10 cellular contexts compared by ENCODE assay signal in genomic region chr19:10815969-10816635, GRCh38. TPM values are rescaled to one million over a fixed set of nuclear protein-coding genes. Genes with fewer than 3 reads are reported as not detected.
A peak's percentile ranks its signal among the peaks of the same experiment; 100 is the strongest.
DNase-seq lines count a peak whose midpoint lies in the region; FAIRE-seq and TF ChIP-seq lines count a peak whose summit lies in the region.
"Had no signal": no experiment of that assay in that cellular context is flagged by ENCODE, and none has a peak within 500 bp of the region (broad histone marks: within the 10 kb centered on the region; RNA-seq: fewer than 3 reads in every experiment).

No MANE protein-coding gene starts in this region.

- no peaks in the 10 kb centered on the region; a peak in 1 of 7 replicates for H3K4me1 ChIP-seq in H1 (replicated peaks in 1 of 4; ENCODE audit: control insufficient read depth in 3 of 4, insufficient read depth in 4 of 4, low read length in 3 of 4)
- no peaks in the 10 kb centered on the region for H3K4me1 ChIP-seq in prostate gland (replicated peaks)

- H3K56ac ChIP-seq in H1 (replicated peaks; ENCODE audit: insufficient read length, low read depth, low read length), result no peak overlapping the region

- peaks cover 1 to 8% of the 10 kb centered on the region in 2 experiments for H4K20me1 ChIP-seq in H1 (replicated peaks in 1 of 2; ENCODE audit: control insufficient read depth in 1 of 2, insufficient read depth in 2 of 2, low read length in 2 of 2)

- H2BK15ac ChIP-seq in H1 (ENCODE audit: low read length), result no peak overlapping the region

- no peak overlapping the region for H2BK20ac ChIP-seq in H1 (ENCODE audit: low read length)

- no peak overlapping the region for H3K23ac ChIP-seq in H1 (ENCODE audit: insufficient read length)

- H3K27me3 ChIP-seq in AG04450 (ENCODE audit: control insufficient read depth, insufficient read depth, low read length) (no peaks in the 10 kb centered on the region), H1 (replicated peaks in 1 of 4; ENCODE audit: control insufficient read depth in 3 of 4, extremely low read depth in 1 of 4, insufficient read depth in 3 of 4, low read length in 3 of 4) (no peaks in the 10 kb centered on the region), prostate gland (replicated peaks; ENCODE audit: insufficient read depth) (no peaks in the 10 kb centered on the region)

- no peak overlapping the region for H4K91ac ChIP-seq in H1 (replicated peaks; ENCODE audit: insufficient read length, low read length)

- no peak overlapping the region for H3K4ac ChIP-seq in H1 (replicated peaks; ENCODE audit: insufficient read length, low read depth, low read length)

- no peak overlapping the region for H4K5ac ChIP-seq in H1 (ENCODE audit: insufficient read length, low read depth, low read length)

- H3K18ac ChIP-seq in H1 (ENCODE audit: extremely low read depth, low read length), result no peak overlapping the region

- peak overlapping the region; percentile 70 for H3K4me3 ChIP-seq in AG04450 (ENCODE audit: low read depth, low read length)
- H3K4me3 ChIP-seq in HFF-Myc (replicated peaks; ENCODE audit: low read depth, low read length), result peak overlapping the region; percentile 96
- no peak overlapping the region for H3K4me3 ChIP-seq in H1 (ENCODE audit: extremely low read depth in 1 of 4, insufficient read depth in 2 of 4, low read depth in 3 of 4, low read length in 4 of 4)
- H3K4me3 ChIP-seq in prostate gland, result peak overlapping the region in 1 of 2 donors; percentile 6

- CTCF ChIA-PET in AG04450 (lab: Charles Lee) (no interaction called here), H1 (lab: Charles Lee; ENCODE audit: partially characterized antibody) (no interaction called here)

- peak overlapping the region; percentile 99 for H3K27ac ChIP-seq in AG04450 (ENCODE audit: low read depth, low read length)
- H3K27ac ChIP-seq in H1 (ENCODE audit: low read depth, low read length), result no peak overlapping the region; the same call in 1 of the 2 replicates
- peak overlapping the region; percentile 54 to 65 for H3K27ac ChIP-seq in prostate gland

- no peaks in the 10 kb centered on the region for H3K79me2 ChIP-seq in H1 (ENCODE audit: control insufficient read depth in 1 of 2, insufficient read depth in 2 of 2, low read length in 2 of 2)

- no peak for TF ChIP-seq RAD21 in H1 (IDR thresholded peaks at IDR 0.05 in 1 of 2, conservative IDR thresholded peaks at IDR 0.05 in 1 of 2; ENCODE audit: low read depth in 2 of 2, low read length in 2 of 2)

- H2AFZ ChIP-seq in H1 (ENCODE audit: low read length), result no peak overlapping the region

- H3K79me1 ChIP-seq in H1 (ENCODE audit: low read depth, low read length), result no peaks in the 10 kb centered on the region

- H2BK120ac ChIP-seq in H1 (replicated peaks; ENCODE audit: low read depth, low read length), result no peak overlapping the region

- intact Hi-C loops in prostate gland (cut with DNase I), result no loop called here

- TF ChIP-seq POLR2A in H1 (IDR thresholded peaks at IDR 0.05; ENCODE audit: control extremely low read depth in 1 of 2, low read depth in 2 of 2, low read length in 2 of 2) (no peak), prostate gland (IDR thresholded peaks at IDR 0.05) (no peak)

- 96% methylated on average over 19 of the region's 20 CpGs; no CpG with 5 or more reads in 1 of the 2 experiments for WGBS in H1 (ENCODE audit: extremely low coverage in 1 of 2, insufficient coverage in 1 of 2, insufficient read length in 1 of 2, insufficient replicate concordance in 2 of 2, low coverage in 1 of 2, low lambda C conversion rate in 2 of 2, missing lambda C conversion rate in 1 of 2), 2 experiments
- WGBS in prostate gland, result 90% methylated on average over 20 of the region's 20 CpGs

- no peak overlapping the region for H3K9ac ChIP-seq in H1 (replicated peaks in 1 of 4; ENCODE audit: extremely low read depth in 1 of 4, low read depth in 3 of 4, low read length in 3 of 4)

- TF ChIP-seq CTCF in AG04450 (IDR thresholded peaks at IDR 0.05; ENCODE audit: low read depth, low read length) (no peak), HFF-Myc (IDR thresholded peaks at IDR 0.05; ENCODE audit: low read depth, low read length, missing control alignments) (no peak), H1 (IDR thresholded peaks at IDR 0.05; ENCODE audit: control extremely low read depth in 1 of 3, insufficient read depth in 1 of 3, low read depth in 1 of 3, low read length in 3 of 3) (no peak), prostate gland (IDR thresholded peaks at IDR 0.05) (no peak)

- TF ChIP-seq EP300 in H1 (IDR thresholded peaks at IDR 0.05; ENCODE audit: borderline replicate concordance in 1 of 2, low read depth in 2 of 2, low read length in 2 of 2), result no peak

- peak overlapping the region; percentile 14; the same call in 1 of the 2 replicates for H4K8ac ChIP-seq in H1 (ENCODE audit: extremely low read depth, insufficient read depth, low read length)

- H3K4me2 ChIP-seq in H1 (ENCODE audit: insufficient read depth in 1 of 2, low read depth in 2 of 2, low read length in 2 of 2), result no peak overlapping the region

- POLR2A ChIA-PET in AG04450 (lab: Yijun Ruan, JAX), result interaction anchor here (0.6 to 2.9 kb wide), 2 partner anchors 20 to 99 kb away, joined by 3 to 14 read pairs; partner anchors contain the start of gene TMED1
- POLR2A ChIA-PET in H1 (lab: Charles Lee; ENCODE audit: partially characterized antibody), result no interaction called here

- no peak for FAIRE-seq in H1 (lab: Jason Lieb, UNC)

- no peak overlapping the region for H2AK5ac ChIP-seq in H1 (ENCODE audit: low read depth, low read length)

- DNase-seq in AG04450 (ENCODE audit: low read depth, low spot score) (no peak), HFF-Myc (ENCODE audit: extremely low read depth, low read depth) (no peak), H1 (ENCODE audit: low read depth in 1 of 2, low spot score in 2 of 2) (no peak), prostate gland (ENCODE audit: low spot score) (no peak), COLO668 (lab: John Stamatoyannopoulos, UW; ENCODE audit: unreplicated experiment) (no peak), NCI-H82 treated with DMSO at 0.1 percent for 48 hours (lab: John Stamatoyannopoulos, UW; ENCODE audit: unreplicated experiment) (no peak), DMS 273 (lab: John Stamatoyannopoulos, UW; ENCODE audit: unreplicated experiment) (no peak)
- DNase-seq in stimulated activated CD4-positive, alpha-beta T cell treated with anti-CD3 and anti-CD28 coated beads, Interleukin-12 subunit alpha, Interleukin-12 subunit beta, amount 100 ng/mL, for 4 hours, result no peak
- DNase-seq: activated CD4-positive, CD25-positive, alpha-beta regulatory T cell treated with anti-CD3 and anti-CD28 coated beads, Interleukin-2, amount 50 U/mL, for 72 hours; NCI-H187 treated with DMSO at 0.1 percent for 48 hours had no signal

- no peaks in the 10 kb centered on the region for H3K23me2 ChIP-seq in H1 (ENCODE audit: low read depth, low read length)

- H2BK5ac ChIP-seq in H1 (ENCODE audit: low read depth, low read length), result no peak overlapping the region; the same call in 1 of the 2 replicates

- no peak overlapping the region for H2BK12ac ChIP-seq in H1 (ENCODE audit: low read depth, low read length)

- peaks cover 24% of the 10 kb centered on the region for H3K9me3 ChIP-seq in AG04450 (ENCODE audit: control insufficient read depth, insufficient read depth, low read length)
- H3K9me3 ChIP-seq in H1 (ENCODE audit: insufficient read depth in 2 of 2, low read depth in 1 of 2, low read length in 1 of 2), result no peaks in the 10 kb centered on the region
- H3K9me3 ChIP-seq in prostate gland, result no peaks in the 10 kb centered on the region

- H3K36me3 ChIP-seq in H1 (ENCODE audit: control insufficient read depth in 2 of 4, insufficient read depth in 4 of 4, low read length in 3 of 4), result peaks cover 3 to 8% (median 7%) of the 10 kb centered on the region in 4 experiments; a peak in 5 of 8 replicates
- peaks cover 4 to 8% of the 10 kb centered on the region in 2 donors for H3K36me3 ChIP-seq in prostate gland

- H3K14ac ChIP-seq in H1 (ENCODE audit: insufficient read length), result no peak overlapping the region

RNA-seq across cellular contexts. Expression of gene TMED1, which starts 19.9 kb away (rescaled TPM):
- polyA plus RNA-seq in AG04450 (2011; rRNA removed), result 42.4 and 48.4 TPM in 2 replicates
- 15.7 and 19.2 TPM in 2 replicates for polyA minus RNA-seq in AG04450 (2011; rRNA and poly(A)+ RNA removed)
- 26.2 and 26.9 TPM in 2 replicates for total RNA-seq in H1 (2021; fragmentation: NEBNext Ultra II Directional; extraction: Animal tissue kit (Norgen Biotek cat#: 25700))
- polyA plus RNA-seq in H1 (2011; rRNA removed), result 31.9 and 41.7 TPM in 2 replicates
- 44.8 TPM for polyA plus RNA-seq in H1 (2011; cell fraction: cytosol; rRNA removed)
- 29.2 TPM for polyA plus RNA-seq in H1 (2011; cell fraction: nucleus; rRNA removed)
- 19.0 to 35.1 TPM (median 31.2 TPM) in 4 replicates for polyA plus RNA-seq in H1 (2012, experiment 1 of 2)
- 31.9 TPM for polyA plus RNA-seq in H1 (2012, experiment 2 of 2)
- polyA plus RNA-seq in H1 (2013, experiment 1 of 2), result 25.1 TPM
- 31.6 TPM for polyA plus RNA-seq in H1 (2013, experiment 2 of 2)
- 13.8 and 22.8 TPM in 2 replicates for polyA minus RNA-seq in H1 (2011; rRNA and poly(A)+ RNA removed)
- 16.4 TPM for polyA minus RNA-seq in H1 (2011; cell fraction: cytosol; rRNA and poly(A)+ RNA removed)
- polyA minus RNA-seq in H1 (2011; cell fraction: nucleus; rRNA and poly(A)+ RNA removed), result 8.5 TPM
- total RNA-seq in prostate gland, result 10 to 100 TPM; 41.9 to 47.8 TPM

RNA-seq across cellular contexts. Expression of gene C19orf38, which starts 32.1 kb away (rescaled TPM):
- 0.45 and 0.67 TPM in 2 replicates for polyA plus RNA-seq in AG04450 (2011; rRNA removed)
- 0.28 and 0.48 TPM in 2 replicates for polyA minus RNA-seq in AG04450 (2011; rRNA and poly(A)+ RNA removed)
- total RNA-seq in H1 (2021; fragmentation: NEBNext Ultra II Directional; extraction: Animal tissue kit (Norgen Biotek cat#: 25700)), result 0.27 TPM in 1 of 2 replicates, not detected in the other
- polyA plus RNA-seq in H1 (2011; rRNA removed), result 0.53 and 0.77 TPM in 2 replicates
- polyA plus RNA-seq in H1 (2011; cell fraction: cytosol; rRNA removed), result 0.50 TPM
- polyA plus RNA-seq in H1 (2011; cell fraction: nucleus; rRNA removed), result 0.68 TPM
- polyA plus RNA-seq in H1 (2012, experiment 1 of 2), result 0.32 to 0.66 TPM (median 0.39 TPM) in 3 of 4 replicates, not detected in the other
- 0.39 TPM for polyA plus RNA-seq in H1 (2012, experiment 2 of 2)
- 0.20 TPM for polyA plus RNA-seq in H1 (2013, experiment 1 of 2)
- polyA plus RNA-seq in H1 (2013, experiment 2 of 2), result 0.31 TPM
- polyA minus RNA-seq in H1 (2011; rRNA and poly(A)+ RNA removed), result 0.20 and 0.28 TPM in 2 replicates
- not detected for polyA minus RNA-seq in H1 (2011; cell fraction: cytosol; rRNA and poly(A)+ RNA removed)
- 1.1 TPM for polyA minus RNA-seq in H1 (2011; cell fraction: nucleus; rRNA and poly(A)+ RNA removed)
- 1 to 10 TPM in 1 of 2 donors, under 1 TPM in 1; 0.91 to 6.4 TPM for total RNA-seq in prostate gland

RNA-seq across cellular contexts. Expression of gene CARM1, which starts 55.3 kb away (rescaled TPM):
- polyA plus RNA-seq in AG04450 (2011; rRNA removed), result 23.5 and 26.0 TPM in 2 replicates
- 36.7 and 42.1 TPM in 2 replicates for polyA minus RNA-seq in AG04450 (2011; rRNA and poly(A)+ RNA removed)
- total RNA-seq in H1 (2021; fragmentation: NEBNext Ultra II Directional; extraction: Animal tissue kit (Norgen Biotek cat#: 25700)), result 134 and 136 TPM in 2 replicates
- 164 and 270 TPM in 2 replicates for polyA plus RNA-seq in H1 (2011; rRNA removed)
- polyA plus RNA-seq in H1 (2011; cell fraction: cytosol; rRNA removed), result 106 TPM
- polyA plus RNA-seq in H1 (2011; cell fraction: nucleus; rRNA removed), result 178 TPM
- polyA plus RNA-seq in H1 (2012, experiment 1 of 2), result 75.6 to 138 TPM (median 129 TPM) in 4 replicates
- polyA plus RNA-seq in H1 (2012, experiment 2 of 2), result 122 TPM
- 125 TPM for polyA plus RNA-seq in H1 (2013, experiment 1 of 2)
- polyA plus RNA-seq in H1 (2013, experiment 2 of 2), result 126 TPM
- polyA minus RNA-seq in H1 (2011; rRNA and poly(A)+ RNA removed), result 71.3 and 96.2 TPM in 2 replicates
- 60.0 TPM for polyA minus RNA-seq in H1 (2011; cell fraction: cytosol; rRNA and poly(A)+ RNA removed)
- 48.8 TPM for polyA minus RNA-seq in H1 (2011; cell fraction: nucleus; rRNA and poly(A)+ RNA removed)
- 10 to 100 TPM; 14.5 to 54.4 TPM for total RNA-seq in prostate gland

Comparison
In these comparisons a context has a peak if more than half of its experiments do, and no peak if none do; other contexts are left out.
1. H3K4me3 ChIP-seq: peak in AG04450 (single experiment) and HFF-Myc (single experiment); none in H1 (0 of 4).